In the genomic region with DNA sequence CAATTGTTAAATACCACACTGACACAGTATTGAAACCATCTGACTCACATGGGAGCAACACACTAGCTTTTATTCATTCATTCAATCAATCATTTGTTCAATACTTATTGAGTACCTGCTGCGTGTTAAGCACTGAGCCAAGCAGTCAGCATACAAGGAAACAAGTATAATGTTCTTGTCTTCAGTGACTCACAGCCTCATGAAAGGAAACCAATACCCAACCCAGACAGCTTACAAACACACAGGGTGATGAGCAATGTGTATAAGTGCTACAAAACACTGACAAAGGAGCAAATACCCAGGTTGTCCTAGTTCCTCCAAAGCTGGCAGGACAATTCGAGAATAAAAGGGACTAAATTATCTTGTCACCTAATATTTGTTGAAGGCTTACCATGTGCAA, we compare ENCODE assay signal across 22 cellular contexts.
DNase-seq lines count a peak whose midpoint lies in the region; ATAC-seq, FAIRE-seq and TF ChIP-seq lines count a peak whose summit lies in the region.
"Had no signal": no experiment of that assay in that cellular context is flagged by ENCODE, and none has a peak within 500 bp of the region (broad histone marks: within the 10 kb centered on the region; RNA-seq: fewer than 3 reads in every experiment).

No MANE protein-coding gene starts in this region.

- H3K9me2 ChIP-seq in GM23248 (ENCODE audit: insufficient read depth): no peaks in the 10 kb centered on the region

- no peak for TF ChIP-seq RAD21 in HepG2 (CRISPR knock-in tag; IDR thresholded peaks at IDR 0.05)

- H3K9ac ChIP-seq in GM23248 (no peak overlapping the region), HepG2 (ENCODE audit: insufficient read depth, low read depth, low read length) (no peak overlapping the region)

- DNase-seq in GM23248 (peak; percentile 6), astrocyte of the cerebellum (ENCODE audit: low read depth) (peak; percentile 26), glomerular visceral epithelial cell (ENCODE audit: extremely low spot score) (peak; percentile 18), renal cortical epithelial cell (ENCODE audit: low read depth) (peak; percentile 94), cerebellum (ENCODE audit: low spot score) (no peak), HEK293T (ENCODE audit: extremely low spot score) (no peak), HepG2 (ENCODE audit: low spot score) (no peak), GM12892 (ENCODE audit: insufficient read length) (no peak)
- DNase-seq: activated CD4-positive, alpha-beta T cell treated with anti-CD3 and anti-CD28 coated beads for 1 hour; activated CD8-positive, alpha-beta memory T cell treated with anti-CD3 and anti-CD28 coated beads for 24 hours; activated naive CD8-positive, alpha-beta T cell treated with anti-CD3 and anti-CD28 coated beads, Interleukin-2, amount 10 ng/mL, durations not matched to agents 7 days and 5 days; CD4-positive, alpha-beta T cell; DMS79 treated with DMSO at 0.1 percent for 48 hours; effector CD4-positive, alpha-beta T cell; islet precursor cell; NCI-H1694; NCI-H226; retina; testis had no signal

- POLR2A ChIA-PET in HEK293T (lab: Yijun Ruan, JAX) (interaction anchor here (0.7 kb wide), 1 partner anchor 66 kb away, joined by 3 read pairs; no protein-coding TSS in a partner anchor), HepG2 (lab: Yijun Ruan, JAX) (no interaction called here)

- no peaks in the 10 kb centered on the region; the same call in 1 of the 2 replicates for H3K27me3 ChIP-seq in GM23248 (replicated peaks; ENCODE audit: insufficient read depth)
- no peaks in the 10 kb centered on the region for H3K27me3 ChIP-seq in HepG2 (ENCODE audit: control insufficient read depth in 1 of 2, insufficient read depth in 2 of 2, low read length in 2 of 2)
- H3K27me3 ChIP-seq: testis had no signal

- TF ChIP-seq CTCF in astrocyte of the cerebellum (IDR thresholded peaks at IDR 0.05; ENCODE audit: low read depth, low read length, missing control alignments): no peak
- TF ChIP-seq CTCF in HepG2 (CRISPR knock-in tag; IDR thresholded peaks at IDR 0.05): no peak

- TF ChIP-seq POLR2A in HepG2 (IDR thresholded peaks at IDR 0.05; ENCODE audit: insufficient read depth in 1 of 2, low read depth in 2 of 2, low read length in 2 of 2) (no peak), GM12892 (IDR thresholded peaks at IDR 0.05; ENCODE audit: low read depth, low read length) (no peak)

- no peak overlapping the region for H2AFZ ChIP-seq in GM23248
- H2AFZ ChIP-seq in HepG2 (ENCODE audit: low read length): no peak overlapping the region

- H3K4me2 ChIP-seq in GM23248 (ENCODE audit: unreplicated experiment) (no peak overlapping the region), HepG2 (ENCODE audit: low read depth, low read length) (no peak overlapping the region)

- H3F3A ChIP-seq in GM23248 (ENCODE audit: insufficient read depth): no peaks in the 10 kb centered on the region

- TF ChIP-seq EP300 in HepG2 (IDR thresholded peaks at IDR 0.05; ENCODE audit: low read depth in 2 of 2, low read length in 2 of 2) (no peak), HepG2 (CRISPR knock-in tag; IDR thresholded peaks at IDR 0.05; ENCODE audit: borderline replicate concordance) (no peak)

- CTCF ChIA-PET in HEK293T (lab: Yijun Ruan, JAX): no interaction called here
- CTCF ChIA-PET in HepG2 (lab: Yijun Ruan, JAX; ENCODE audit: low intra/inter-chr PET ratio, low total read pairs): no interaction called here

- BruUV-seq in HepG2 (replicated peaks; lab: Mats Ljungman, UMichigan): no TSS peak

- no peak overlapping the region for H3K27ac ChIP-seq in GM23248
- H3K27ac ChIP-seq in HepG2 (ENCODE audit: extremely low read length, insufficient read depth, low read length): no peak overlapping the region
- H3K27ac ChIP-seq: cardiac muscle cell, HL-60, testis had no signal

- no peaks in the 10 kb centered on the region for H3K9me3 ChIP-seq in GM23248 (ENCODE audit: low read depth)
- no peaks in the 10 kb centered on the region for H3K9me3 ChIP-seq in HepG2 (ENCODE audit: low read length)
- H3K9me3 ChIP-seq: testis had no signal

- ATAC-seq in HepG2: no peak
- ATAC-seq: stimulated activated effector memory CD8-positive, alpha-beta T cell treated with anti-CD3 and anti-CD28 coated beads, Interleukin-12 subunit alpha, Interleukin-12 subunit beta, amount 100 ng/mL, for 72 hours had no signal

- WGBS in GM23248 (ENCODE audit: low coverage in 1 of 2, low lambda C conversion rate in 2 of 2, missing lambda C conversion rate in 2 of 2), 2 experiments: 28 to 37% methylated on average over 2 of the region's 2 CpGs
- WGBS in HepG2 (ENCODE audit: low lambda C conversion rate): 0% methylated on average over 2 of the region's 2 CpGs

- H3K79me2 ChIP-seq in GM23248 (ENCODE audit: insufficient read depth) (no peaks in the 10 kb centered on the region), HepG2 (ENCODE audit: insufficient read depth, low read length) (no peaks in the 10 kb centered on the region)

- H3K4me3 ChIP-seq in GM23248 (no peak overlapping the region), astrocyte of the cerebellum (ENCODE audit: low read depth, low read length) (no peak overlapping the region), HepG2 (replicated peaks in 1 of 3; ENCODE audit: insufficient read depth in 1 of 3, low read depth in 2 of 3, low read length in 3 of 3) (no peak overlapping the region)
- H3K4me3 ChIP-seq: cardiac muscle cell, testis had no signal

- 0 out of 2 replicates have a peak, but pooled peaks cover 3% of the 10 kb centered on the region for H4K20me1 ChIP-seq in GM23248 (ENCODE audit: insufficient read depth)
- H4K20me1 ChIP-seq in HepG2 (ENCODE audit: insufficient read depth, low read length): no peaks in the 10 kb centered on the region

- H3K36me3 ChIP-seq in GM23248 (ENCODE audit: low read depth) (no peaks in the 10 kb centered on the region), HepG2 (replicated peaks in 1 of 2; ENCODE audit: control insufficient read depth in 1 of 2, insufficient read depth in 2 of 2, low read length in 2 of 2) (no peaks in the 10 kb centered on the region)
- H3K36me3 ChIP-seq: cardiac muscle cell had no signal

- H3K4me1 ChIP-seq in GM23248 (ENCODE audit: insufficient read depth): no peaks in the 10 kb centered on the region
- no peaks in the 10 kb centered on the region for H3K4me1 ChIP-seq in HepG2 (ENCODE audit: insufficient read depth, low read length)
- H3K4me1 ChIP-seq: testis had no signal

- FAIRE-seq in HepG2 (lab: Jason Lieb, UNC) (no peak), GM12892 (lab: Jason Lieb, UNC) (no peak)

- intact Hi-C loops in HepG2 (cut with micrococcal nuclease; ENCODE audit: unreplicated experiment): no loop called here

- in situ Hi-C loops in GM23248 (cut with MboI) (no loop called here), astrocyte of the cerebellum (cut with HindIII; ENCODE audit: low sequenced_read_pairs) (no loop called here), HepG2 (cut with HindIII; ENCODE audit: extremely low pct_ligation_motif_present, low pct_unique_long_range_greater_than_20kb) (no loop called here)

TF ChIP-seq in HEK293T, 16 proteins besides CTCF, POLR2A, EP300 and RAD21:
- TF ChIP-seq SUZ12 (IDR thresholded peaks at IDR 0.05) (no peak), ELF4 (IDR thresholded peaks at IDR 0.05) (no peak), ZNF384 (IDR thresholded peaks at IDR 0.05) (no peak)

TF ChIP-seq in HepG2, 621 proteins besides CTCF, POLR2A, EP300 and RAD21 (continues in another document):
- no peak for TF ChIP-seq ZFP90 (CRISPR knock-in tag; IDR thresholded peaks at IDR 0.05; ENCODE audit: borderline replicate concordance)
- TF ChIP-seq ZFP62 (CRISPR knock-in tag; IDR thresholded peaks at IDR 0.05): no peak
- TF ChIP-seq HNF4G (IDR thresholded peaks at IDR 0.05; ENCODE audit: borderline replicate concordance, low read depth, low read length): no peak
- no peak for TF ChIP-seq HNF4G (CRISPR knock-in tag; IDR thresholded peaks at IDR 0.05; ENCODE audit: borderline replicate concordance, low read depth)
- no peak for TF ChIP-seq ZNF275 (CRISPR knock-in tag; IDR thresholded peaks at IDR 0.05; ENCODE audit: borderline replicate concordance)
- TF ChIP-seq ZNF564 (CRISPR knock-in tag; IDR thresholded peaks at IDR 0.05): no peak
- no peak for TF ChIP-seq GZF1 (CRISPR knock-in tag; IDR thresholded peaks at IDR 0.05)
- no peak for TF ChIP-seq ARHGAP35 (CRISPR knock-in tag; IDR thresholded peaks at IDR 0.05; ENCODE audit: borderline replicate concordance)
- no peak for TF ChIP-seq MLLT10 (CRISPR knock-in tag; IDR thresholded peaks at IDR 0.05)
- no peak for TF ChIP-seq KAT7 (CRISPR knock-in tag; IDR thresholded peaks at IDR 0.05; ENCODE audit: borderline replicate concordance)
- TF ChIP-seq, protein P1, sequence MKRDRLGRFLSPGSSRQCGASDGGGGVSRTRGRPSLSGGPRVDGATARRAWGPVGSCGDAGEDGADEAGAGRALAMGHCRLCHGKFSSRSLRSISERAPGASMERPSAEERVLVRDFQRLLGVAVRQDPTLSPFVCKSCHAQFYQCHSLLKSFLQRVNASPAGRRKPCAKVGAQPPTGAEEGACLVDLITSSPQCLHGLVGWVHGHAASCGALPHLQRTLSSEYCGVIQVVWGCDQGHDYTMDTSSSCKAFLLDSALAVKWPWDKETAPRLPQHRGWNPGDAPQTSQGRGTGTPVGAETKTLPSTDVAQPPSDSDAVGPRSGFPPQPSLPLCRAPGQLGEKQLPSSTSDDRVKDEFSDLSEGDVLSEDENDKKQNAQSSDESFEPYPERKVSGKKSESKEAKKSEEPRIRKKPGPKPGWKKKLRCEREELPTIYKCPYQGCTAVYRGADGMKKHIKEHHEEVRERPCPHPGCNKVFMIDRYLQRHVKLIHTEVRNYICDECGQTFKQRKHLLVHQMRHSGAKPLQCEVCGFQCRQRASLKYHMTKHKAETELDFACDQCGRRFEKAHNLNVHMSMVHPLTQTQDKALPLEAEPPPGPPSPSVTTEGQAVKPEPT (CRISPR knock-in tag; IDR thresholded peaks at IDR 0.05; ENCODE audit: low read depth): no peak
- TF ChIP-seq CENPBD1 (CRISPR knock-in tag; IDR thresholded peaks at IDR 0.05; ENCODE audit: borderline replicate concordance, low read depth): no peak
- TF ChIP-seq BHLHE40 (IDR thresholded peaks at IDR 0.05; ENCODE audit: low read length): no peak
- TF ChIP-seq PAF1 (CRISPR knock-in tag; IDR thresholded peaks at IDR 0.05): no peak
- no peak for TF ChIP-seq THYN1 (CRISPR knock-in tag; IDR thresholded peaks at IDR 0.05; ENCODE audit: borderline replicate concordance, low read depth)

Comparison
In these comparisons a context has a peak if more than half of its experiments do, and no peak if none do; other contexts are left out.
1. DNase-seq: peak in GM23248 (single experiment), astrocyte of the cerebellum (single experiment), glomerular visceral epithelial cell (single experiment) and renal cortical epithelial cell (single experiment); none in cerebellum (single experiment), HEK293T (single experiment), HepG2 (single experiment) and GM12892 (single experiment).